ENCODE assay signal across 12 cellular contexts in genomic region chr6:106858653-106859092, GRCh38.
DNase-seq lines count a peak whose midpoint lies in the region; ATAC-seq and TF ChIP-seq lines count a peak whose summit lies in the region.
"Had no signal": no experiment of that assay in that cellular context is flagged by ENCODE, and none has a peak within 500 bp of the region (broad histone marks: within the 10 kb centered on the region; RNA-seq: fewer than 3 reads in every experiment).

No MANE protein-coding gene starts in this region.

- no peaks in the 10 kb centered on the region for H3K36me3 ChIP-seq in RWPE2 (ENCODE audit: low read depth)
- H3K36me3 ChIP-seq in smooth muscle cell (ENCODE audit: low read depth): no peaks in the 10 kb centered on the region
- H3K36me3 ChIP-seq in upper lobe of right lung: no peaks in the 10 kb centered on the region
- H3K36me3 ChIP-seq: right atrium auricular region had no signal

- H3K27ac ChIP-seq in RWPE2 (ENCODE audit: poor library complexity, severe bottlenecking) (peak overlapping the region; percentile 79), smooth muscle cell (ENCODE audit: low read depth) (peak overlapping the region; percentile 86), upper lobe of right lung (no peak overlapping the region)
- H3K27ac ChIP-seq: right atrium auricular region had no signal

- H4K20me1 ChIP-seq in smooth muscle cell (ENCODE audit: low read depth): no peaks in the 10 kb centered on the region

- H3K27me3 ChIP-seq in RWPE2 (ENCODE audit: insufficient read depth, poor library complexity, severe bottlenecking) (no peaks in the 10 kb centered on the region), smooth muscle cell (ENCODE audit: low read depth) (no peaks in the 10 kb centered on the region), upper lobe of right lung (no peaks in the 10 kb centered on the region)
- H3K27me3 ChIP-seq: right atrium auricular region had no signal

- peak; percentile 23 for DNase-seq in GOT3 (lab: John Stamatoyannopoulos, UW)
- DNase-seq in RWPE2 (ENCODE audit: low spot score): peak; percentile 79
- peak; percentile 94 for DNase-seq in fibroblast of mammary gland (ENCODE audit: low read depth)
- DNase-seq in smooth muscle cell (lab: John Stamatoyannopoulos, UW; ENCODE audit: unreplicated experiment): no peak
- DNase-seq in NCI-H345 treated with DMSO at 0.1 percent for 48 hours (lab: John Stamatoyannopoulos, UW; ENCODE audit: unreplicated experiment): no peak
- no peak for DNase-seq in cerebellum (ENCODE audit: low spot score)
- no peak for DNase-seq in stimulated activated CD4-positive, alpha-beta T cell treated with anti-CD3 and anti-CD28 coated beads, Interleukin-2, amount 100 ng/mL, for 48 hours
- no peak for DNase-seq in upper lobe of right lung
- DNase-seq: DMS153, NCI-H2107 had no signal

- H2AFZ ChIP-seq in smooth muscle cell (ENCODE audit: low read depth): no peak overlapping the region

- H3K4me3 ChIP-seq in RWPE2 (ENCODE audit: severe bottlenecking) (no peak overlapping the region), fibroblast of mammary gland (ENCODE audit: control insufficient read depth, low read depth, low read length) (no peak overlapping the region), smooth muscle cell (no peak overlapping the region), upper lobe of right lung (no peak overlapping the region)
- H3K4me3 ChIP-seq: right atrium auricular region had no signal

- ATAC-seq in RWPE2 (ENCODE audit: low read depth) (peak; percentile 93), upper lobe of right lung (no peak)
- ATAC-seq: WTC11 had no signal

- no peak overlapping the region for H3K4me2 ChIP-seq in smooth muscle cell

- peaks cover 7% of the 10 kb centered on the region for H3F3A ChIP-seq in smooth muscle cell (ENCODE audit: low read depth)

- WGBS in smooth muscle cell (ENCODE audit: low lambda C conversion rate): 66% methylated on average over 3 of the region's 3 CpGs

- intact Hi-C loops in upper lobe of right lung (cut with DNase I): no loop called here

- TF ChIP-seq CTCF in RWPE2 (IDR thresholded peaks at IDR 0.05; ENCODE audit: poor library complexity, severe bottlenecking): no peak
- no peak for TF ChIP-seq CTCF in fibroblast of mammary gland (conservative IDR thresholded peaks at IDR 0.05; ENCODE audit: control insufficient read depth, insufficient read depth, low read depth, low read length)
- no peak for TF ChIP-seq CTCF in smooth muscle cell (IDR thresholded peaks at IDR 0.05; ENCODE audit: borderline replicate concordance, insufficient read depth, poor library complexity, severe bottlenecking)
- TF ChIP-seq CTCF in upper lobe of right lung (IDR thresholded peaks at IDR 0.05): no peak

- H3K9me3 ChIP-seq in RWPE2 (ENCODE audit: severe bottlenecking): no peaks in the 10 kb centered on the region
- no peaks in the 10 kb centered on the region for H3K9me3 ChIP-seq in smooth muscle cell (replicated peaks; ENCODE audit: low read depth)
- H3K9me3 ChIP-seq in upper lobe of right lung: no peaks in the 10 kb centered on the region
- H3K9me3 ChIP-seq: right atrium auricular region had no signal

- peak overlapping the region; percentile 65 for H3K9ac ChIP-seq in smooth muscle cell (ENCODE audit: low read depth)

- no peaks in the 10 kb centered on the region for H3K79me2 ChIP-seq in smooth muscle cell (ENCODE audit: low read depth)

- peaks cover 13% of the 10 kb centered on the region for H3K4me1 ChIP-seq in RWPE2 (ENCODE audit: insufficient read depth, poor library complexity, severe bottlenecking)
- no peaks in the 10 kb centered on the region for H3K4me1 ChIP-seq in smooth muscle cell (ENCODE audit: low read depth)
- H3K4me1 ChIP-seq in upper lobe of right lung: no peaks in the 10 kb centered on the region
- H3K4me1 ChIP-seq: right atrium auricular region had no signal

Comparison
In these comparisons a context has a peak if more than half of its experiments do, and no peak if none do; other contexts are left out.
1. DNase-seq: peak in GOT3 (single experiment), RWPE2 (single experiment) and fibroblast of mammary gland (single experiment); none in smooth muscle cell (single experiment), NCI-H345 treated with DMSO at 0.1 percent for 48 hours (single experiment), cerebellum (single experiment), stimulated activated CD4-positive, alpha-beta T cell treated with anti-CD3 and anti-CD28 coated beads, Interleukin-2, amount 100 ng/mL, for 48 hours (0 of 2) and upper lobe of right lung (single experiment).